ENCODE assay signal across 17 cellular contexts in genomic region chr2:101476605-101477208, GRCh38. TPM values are rescaled to one million over a fixed set of nuclear protein-coding genes. Genes with fewer than 3 reads are reported as not detected.
"Had no signal": no experiment of that assay in that cellular context is flagged by ENCODE, and none has a peak within 500 bp of the region (broad histone marks: within the 10 kb centered on the region; RNA-seq: fewer than 3 reads in every experiment).

No MANE protein-coding gene starts in this region.

- H3K4me3 ChIP-seq: ascending aorta, heart left ventricle, left ventricle myocardium inferior, psoas muscle, suprapubic skin, upper lobe of right lung had no signal

- DNase-seq: activated CD4-positive, alpha-beta T cell treated with anti-CD3 and anti-CD28 coated beads, Interleukin-2, amount 50 U/mL, for 48 hours; activated CD8-positive, alpha-beta memory T cell treated with anti-CD3 and anti-CD28 coated beads, Interleukin-2, amount 50 U/mL, for 4 hours; activated naive CD8-positive, alpha-beta T cell treated with anti-CD3 and anti-CD28 coated beads, Interleukin-2, amount 10 ng/mL, durations not matched to agents 7 days and 5 days; activated T-cell treated with anti-CD3 and anti-CD28 coated beads, Interleukin-2, amount 50 U/mL, for 72 hours; effector CD4-positive, alpha-beta T cell; foreskin melanocyte; heart left ventricle; left ventricle myocardium inferior; mesendoderm; nephron progenitor cell; psoas muscle; stimulated activated CD4-positive, alpha-beta T cell treated with anti-CD3 and anti-CD28 coated beads, Interleukin-12 subunit alpha, Interleukin-12 subunit beta, amount 100 ng/mL, for 4 hours; stimulated activated naive CD4-positive, alpha-beta T cell; upper lobe of right lung had no signal

- H3K27ac ChIP-seq: ascending aorta, heart left ventricle, left ventricle myocardium inferior, psoas muscle, suprapubic skin, upper lobe of right lung had no signal

- H3K27ac Mint-ChIP-seq: activated naive CD8-positive, alpha-beta T cell treated with anti-CD3 and anti-CD28 coated beads, Interleukin-2, amount 10 ng/mL, durations not matched to agents 7 days and 5 days; activated T-cell treated with anti-CD3 and anti-CD28 coated beads, Interleukin-2, amount 50 U/mL, for 72 hours; nephron progenitor cell had no signal

- H3K4me1 Mint-ChIP-seq: nephron progenitor cell had no signal

- H3K9me3 Mint-ChIP-seq: activated naive CD8-positive, alpha-beta T cell treated with anti-CD3 and anti-CD28 coated beads, Interleukin-2, amount 10 ng/mL, durations not matched to agents 7 days and 5 days; activated T-cell treated with anti-CD3 and anti-CD28 coated beads, Interleukin-2, amount 50 U/mL, for 72 hours; nephron progenitor cell had no signal

- H3K4me3 Mint-ChIP-seq: activated naive CD8-positive, alpha-beta T cell treated with anti-CD3 and anti-CD28 coated beads, Interleukin-2, amount 10 ng/mL, durations not matched to agents 7 days and 5 days; activated T-cell treated with anti-CD3 and anti-CD28 coated beads, Interleukin-2, amount 50 U/mL, for 72 hours; nephron progenitor cell had no signal

- H3K4me1 ChIP-seq: upper lobe of right lung had no signal

- H3K36me3 ChIP-seq: ascending aorta, heart left ventricle, left ventricle myocardium inferior, suprapubic skin, upper lobe of right lung had no signal

- H3K36me3 Mint-ChIP-seq: activated naive CD8-positive, alpha-beta T cell treated with anti-CD3 and anti-CD28 coated beads, Interleukin-2, amount 10 ng/mL, durations not matched to agents 7 days and 5 days had no signal

- H3K27me3 ChIP-seq: ascending aorta had no signal

- H3K9me3 ChIP-seq: ascending aorta, heart left ventricle, left ventricle myocardium inferior, psoas muscle, suprapubic skin, upper lobe of right lung had no signal

- ATAC-seq: activated CD4-positive, CD25-positive, alpha-beta regulatory T cell treated with anti-CD3 and anti-CD28 coated beads, Interleukin-2, amount 50 U/mL, for 24 hours; activated T-cell treated with anti-CD3 and anti-CD28 coated beads, Interleukin-2, amount 50 U/mL, for 72 hours; heart left ventricle; psoas muscle; upper lobe of right lung had no signal

RNA-seq across cellular contexts. Expression of gene RFX8, which starts 1.8 kb away (rescaled TPM):
- total RNA-seq: ascending aorta, left ventricle myocardium inferior, upper lobe of right lung had no signal
